1 cellular context compared by ENCODE assay signal in genomic region chrX:103311401-103311785, GRCh38.
TF ChIP-seq lines count a peak whose summit lies in the region.

No MANE protein-coding gene starts in this region.

TF ChIP-seq in WTC11, 78 proteins besides CTCF, POLR2A, EP300 and RAD21 (continued from another document):
- TF ChIP-seq, protein P1, sequence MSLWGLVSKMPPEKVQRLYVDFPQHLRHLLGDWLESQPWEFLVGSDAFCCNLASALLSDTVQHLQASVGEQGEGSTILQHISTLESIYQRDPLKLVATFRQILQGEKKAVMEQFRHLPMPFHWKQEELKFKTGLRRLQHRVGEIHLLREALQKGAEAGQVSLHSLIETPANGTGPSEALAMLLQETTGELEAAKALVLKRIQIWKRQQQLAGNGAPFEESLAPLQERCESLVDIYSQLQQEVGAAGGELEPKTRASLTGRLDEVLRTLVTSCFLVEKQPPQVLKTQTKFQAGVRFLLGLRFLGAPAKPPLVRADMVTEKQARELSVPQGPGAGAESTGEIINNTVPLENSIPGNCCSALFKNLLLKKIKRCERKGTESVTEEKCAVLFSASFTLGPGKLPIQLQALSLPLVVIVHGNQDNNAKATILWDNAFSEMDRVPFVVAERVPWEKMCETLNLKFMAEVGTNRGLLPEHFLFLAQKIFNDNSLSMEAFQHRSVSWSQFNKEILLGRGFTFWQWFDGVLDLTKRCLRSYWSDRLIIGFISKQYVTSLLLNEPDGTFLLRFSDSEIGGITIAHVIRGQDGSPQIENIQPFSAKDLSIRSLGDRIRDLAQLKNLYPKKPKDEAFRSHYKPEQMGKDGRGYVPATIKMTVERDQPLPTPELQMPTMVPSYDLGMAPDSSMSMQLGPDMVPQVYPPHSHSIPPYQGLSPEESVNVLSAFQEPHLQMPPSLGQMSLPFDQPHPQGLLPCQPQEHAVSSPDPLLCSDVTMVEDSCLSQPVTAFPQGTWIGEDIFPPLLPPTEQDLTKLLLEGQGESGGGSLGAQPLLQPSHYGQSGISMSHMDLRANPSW (CRISPR knock-in tag; conservative IDR thresholded peaks at IDR 0.05; ENCODE audit: low read depth): no peak
- no peak for TF ChIP-seq ZBTB43 (CRISPR knock-in tag; IDR thresholded peaks at IDR 0.05)
